ENCODE assay signal across 8 cellular contexts in genomic region chr1:117370071-117370470, GRCh38. TPM values are rescaled to one million over a fixed set of nuclear protein-coding genes. Genes with fewer than 3 reads are reported as not detected.
A peak's percentile ranks its signal among the peaks of the same experiment; 100 is the strongest.
DNase-seq lines count a peak whose midpoint lies in the region; ATAC-seq and TF ChIP-seq lines count a peak whose summit lies in the region.

No MANE protein-coding gene starts in this region.

- H3K9me3 ChIP-seq in left ventricle myocardium inferior (replicated peaks), result peaks cover 7% of the 10 kb centered on the region
- H3K9me3 ChIP-seq in left lung, result no peaks in the 10 kb centered on the region
- H3K9me3 ChIP-seq in tibial artery, result no peaks in the 10 kb centered on the region

- ATAC-seq in left cardiac atrium (no peak), left lung (no peak)

- peaks cover 4% of the 10 kb centered on the region for H3K9me3 Mint-ChIP-seq in activated naive CD8-positive, alpha-beta T cell treated with anti-CD3 and anti-CD28 coated beads for 36 hours

- H3K27me3 ChIP-seq in left ventricle myocardium inferior (ENCODE audit: low read depth) (no peaks in the 10 kb centered on the region), left lung (no peaks in the 10 kb centered on the region), tibial artery (no peaks in the 10 kb centered on the region)

- peaks cover 53% of the 10 kb centered on the region for H3K4me1 Mint-ChIP-seq in activated naive CD8-positive, alpha-beta T cell treated with anti-CD3 and anti-CD28 coated beads for 36 hours

- H3K36me3 ChIP-seq in left ventricle myocardium inferior (no peaks in the 10 kb centered on the region), left lung (no peaks in the 10 kb centered on the region), tibial artery (no peaks in the 10 kb centered on the region)

- peak overlapping the region; percentile 91 for H3K4me3 ChIP-seq in left ventricle myocardium inferior
- peak overlapping the region; percentile 67 to 84 for H3K4me3 ChIP-seq in left lung
- peak overlapping the region; percentile 71 to 93 for H3K4me3 ChIP-seq in tibial artery

- H3K36me3 Mint-ChIP-seq in activated naive CD8-positive, alpha-beta T cell treated with anti-CD3 and anti-CD28 coated beads for 36 hours, result peaks cover 3% of the 10 kb centered on the region

- no peak overlapping the region for H3K27ac Mint-ChIP-seq in activated naive CD8-positive, alpha-beta T cell treated with anti-CD3 and anti-CD28 coated beads for 36 hours

- peaks cover 69% of the 10 kb centered on the region for H3K4me1 ChIP-seq in left ventricle myocardium inferior
- H3K4me1 ChIP-seq in left lung, result peaks cover 3 to 63% of the 10 kb centered on the region in 2 donors
- H3K4me1 ChIP-seq in tibial artery, result peaks cover 0 to 55% (median 19%) of the 10 kb centered on the region in 4 donors

- no peaks in the 10 kb centered on the region for H3K27me3 Mint-ChIP-seq in activated naive CD8-positive, alpha-beta T cell treated with anti-CD3 and anti-CD28 coated beads for 36 hours

- H3K27ac ChIP-seq in left ventricle myocardium inferior (replicated peaks) (no peak overlapping the region), left lung (no peak overlapping the region), tibial artery (no peak overlapping the region)

- intact Hi-C loops in left ventricle myocardium inferior (cut with micrococcal nuclease) (no loop called here), left cardiac atrium (cut with DNase I) (no loop called here), left lung (cut with DNase I) (no loop called here), tibial artery (cut with DNase I; ENCODE audit: low total_unique reads) (no loop called here)

- peak overlapping the region; percentile 70 for H3K4me3 Mint-ChIP-seq in activated naive CD8-positive, alpha-beta T cell treated with anti-CD3 and anti-CD28 coated beads for 36 hours

- DNase-seq in left ventricle myocardium inferior (no peak), left cardiac atrium (no peak), left lung (no peak), tibial artery (no peak), NCI-H2029 treated with DMSO at 0.1 percent for 48 hours (lab: John Stamatoyannopoulos, UW) (no peak), NCI-H226 (no peak), NCI-H1436 treated with DMSO at 0.1 percent for 48 hours (lab: John Stamatoyannopoulos, UW) (no peak)
- no peak for DNase-seq in activated naive CD8-positive, alpha-beta T cell treated with anti-CD3 and anti-CD28 coated beads for 36 hours

- TF ChIP-seq CTCF in left ventricle myocardium inferior (IDR thresholded peaks at IDR 0.05; ENCODE audit: borderline replicate concordance) (no peak), left lung (IDR thresholded peaks at IDR 0.05) (no peak), tibial artery (IDR thresholded peaks at IDR 0.05) (no peak)

RNA-seq across cellular contexts. Expression of gene MAN1A2, which starts 2.8 kb away (rescaled TPM):
- total RNA-seq in left ventricle myocardium inferior (23.3 TPM), left cardiac atrium (10 to 100 TPM; 36.3 TPM), left lung (10 to 100 TPM; 42.4 to 49.4 TPM)
- 10 to 100 TPM; 17.0 to 18.3 TPM for total RNA-seq in activated naive CD8-positive, alpha-beta T cell treated with anti-CD3 and anti-CD28 coated beads for 36 hours
